ENCODE assay signal across 15 cellular contexts in the genomic region with DNA sequence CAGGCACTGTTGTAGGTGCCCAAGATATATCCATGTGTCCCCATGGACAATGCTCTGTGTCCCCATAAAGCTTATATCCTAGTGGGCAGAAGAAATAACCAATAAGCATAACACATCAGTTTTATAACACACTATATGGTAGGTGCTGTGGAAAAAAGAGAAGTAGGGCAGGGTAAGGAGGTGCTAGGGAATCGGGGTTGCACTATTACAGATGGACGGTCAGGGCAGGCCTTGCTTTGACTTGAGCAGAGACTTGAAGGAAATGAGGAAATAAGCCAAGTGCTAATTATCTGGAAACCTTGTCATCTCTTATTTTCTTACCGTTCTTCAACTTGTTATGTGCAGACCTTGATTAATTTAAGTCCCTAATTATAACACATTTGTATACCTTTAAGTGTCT.
DNase-seq lines count a peak whose midpoint lies in the region; ATAC-seq, FAIRE-seq and TF ChIP-seq lines count a peak whose summit lies in the region.
"Had no signal": no experiment of that assay in that cellular context is flagged by ENCODE, and none has a peak within 500 bp of the region (broad histone marks: within the 10 kb centered on the region; RNA-seq: fewer than 3 reads in every experiment).

No MANE protein-coding gene starts in this region.

- H3K4me1 Mint-ChIP-seq in endothelial cell (ENCODE audit: unreplicated experiment) = peaks cover 55% of the 10 kb centered on the region
- peaks cover 36% of the 10 kb centered on the region for H3K4me1 Mint-ChIP-seq in neural progenitor cell

- peaks cover 26% of the 10 kb centered on the region for H3F3A ChIP-seq in neural progenitor cell (ENCODE audit: low read depth)

- H3K9me3 ChIP-seq in upper lobe of right lung (no peaks in the 10 kb centered on the region), osteoblast (ENCODE audit: low read depth, low read length) (no peaks in the 10 kb centered on the region), neural progenitor cell (ENCODE audit: low read depth) (no peaks in the 10 kb centered on the region)
- H3K9me3 ChIP-seq: BE2C had no signal

- TF ChIP-seq CTCF in D721Med (IDR thresholded peaks at IDR 0.05; ENCODE audit: insufficient read depth, missing control alignments) (no peak), endothelial cell (IDR thresholded peaks at IDR 0.05; ENCODE audit: unreplicated experiment) (no peak), upper lobe of right lung (IDR thresholded peaks at IDR 0.05) (no peak), osteoblast (IDR thresholded peaks at IDR 0.05; ENCODE audit: extremely low read depth, low read depth, low read length) (no peak), neural progenitor cell (IDR thresholded peaks at IDR 0.05) (no peak)

- no peaks in the 10 kb centered on the region for H3K36me3 ChIP-seq in upper lobe of right lung
- no peaks in the 10 kb centered on the region for H3K36me3 ChIP-seq in osteoblast (ENCODE audit: insufficient read depth, low read length)
- H3K36me3 ChIP-seq in neural progenitor cell = no peaks in the 10 kb centered on the region
- H3K36me3 ChIP-seq: BE2C had no signal

- peak overlapping the region; percentile 19 for H3K27ac Mint-ChIP-seq in endothelial cell (ENCODE audit: unreplicated experiment)
- H3K27ac Mint-ChIP-seq in neural progenitor cell = no peak overlapping the region
- H3K27ac Mint-ChIP-seq: CD8-positive, alpha-beta T cell had no signal

- H3K27ac ChIP-seq in upper lobe of right lung (no peak overlapping the region), osteoblast (ENCODE audit: low read depth, low read length) (no peak overlapping the region), neural progenitor cell (no peak overlapping the region)
- H3K27ac ChIP-seq: C4-2B had no signal

- intact Hi-C loops in upper lobe of right lung (cut with DNase I) = no loop called here
- intact Hi-C loops in posterior cingulate gyrus (cut with DNase I) = no loop called here

- H3K4me3 ChIP-seq in upper lobe of right lung = no peak overlapping the region
- no peak overlapping the region for H3K4me3 ChIP-seq in osteoblast (ENCODE audit: insufficient read depth, low read length)
- no peak overlapping the region for H3K4me3 ChIP-seq in neural progenitor cell

- H4K20me1 ChIP-seq in osteoblast (ENCODE audit: insufficient read depth, low read length) = no peaks in the 10 kb centered on the region
- peaks cover 81% of the 10 kb centered on the region for H4K20me1 ChIP-seq in neural progenitor cell (ENCODE audit: low read depth)

- H3K79me2 ChIP-seq in osteoblast (ENCODE audit: insufficient read depth, low read length) (peaks cover 9% of the 10 kb centered on the region), neural progenitor cell (ENCODE audit: low read depth) (peaks cover 98% of the 10 kb centered on the region)

- ATAC-seq in upper lobe of right lung = peak; percentile 53
- ATAC-seq: CD8-positive, alpha-beta T cell had no signal

- H3K9ac ChIP-seq in neural progenitor cell = no peak overlapping the region

- H3K36me3 Mint-ChIP-seq in endothelial cell (ENCODE audit: low read depth, unreplicated experiment) (peaks cover 6% of the 10 kb centered on the region), neural progenitor cell (peaks cover 4% of the 10 kb centered on the region)
- H3K36me3 Mint-ChIP-seq: CD8-positive, alpha-beta T cell had no signal

- H3K27me3 ChIP-seq in upper lobe of right lung (no peaks in the 10 kb centered on the region), osteoblast (ENCODE audit: insufficient read depth, low read length) (no peaks in the 10 kb centered on the region), neural progenitor cell (no peaks in the 10 kb centered on the region)
- H3K27me3 ChIP-seq: BE2C had no signal

- H2AFZ ChIP-seq in osteoblast (ENCODE audit: low read length) (no peak overlapping the region), neural progenitor cell (replicated peaks) (no peak overlapping the region)

- FAIRE-seq in D721Med (lab: Jason Lieb, UNC) = peak; percentile 98
- FAIRE-seq: A204.1 had no signal

- H3K4me1 ChIP-seq in upper lobe of right lung = no peaks in the 10 kb centered on the region
- no peaks in the 10 kb centered on the region for H3K4me1 ChIP-seq in osteoblast (ENCODE audit: insufficient read depth, low read length)
- H3K4me1 ChIP-seq in neural progenitor cell = peaks cover 45% of the 10 kb centered on the region
- H3K4me1 ChIP-seq: BE2C had no signal

- no peak overlapping the region for H3K4me3 Mint-ChIP-seq in endothelial cell (ENCODE audit: unreplicated experiment)
- no peak overlapping the region for H3K4me3 Mint-ChIP-seq in neural progenitor cell
- H3K4me3 Mint-ChIP-seq: CD8-positive, alpha-beta T cell had no signal

- no peak for DNase-seq in D721Med (ENCODE audit: insufficient read length, low spot score)
- peak; percentile 69 for DNase-seq in NOMO-1 treated with DMSO at 0.1 percent for 48 hours (lab: John Stamatoyannopoulos, UW; ENCODE audit: unreplicated experiment)
- DNase-seq in endothelial cell (ENCODE audit: low spot score) = no peak
- no peak for DNase-seq in upper lobe of right lung
- no peak for DNase-seq in osteoblast (ENCODE audit: insufficient read length, low spot score, missing footprints)
- no peak for DNase-seq in posterior cingulate gyrus
- no peak for DNase-seq in neural progenitor cell (ENCODE audit: low spot score)
- DNase-seq: BE2C; CD8-positive, alpha-beta T cell; COR-L47; DMS53; GF-D8; H7 had no signal

- H3K9me3 Mint-ChIP-seq in endothelial cell (ENCODE audit: unreplicated experiment) = no peaks in the 10 kb centered on the region
- H3K9me3 Mint-ChIP-seq in neural progenitor cell = peaks cover 3% of the 10 kb centered on the region
- H3K9me3 Mint-ChIP-seq: CD8-positive, alpha-beta T cell had no signal

- H3K27me3 Mint-ChIP-seq in endothelial cell (ENCODE audit: unreplicated experiment) (peaks cover 4% of the 10 kb centered on the region), neural progenitor cell (ENCODE audit: insufficient read depth, low read depth) (no peaks in the 10 kb centered on the region)

- H3K4me2 ChIP-seq in osteoblast (ENCODE audit: insufficient read depth, low read length) (no peak overlapping the region), neural progenitor cell (no peak overlapping the region)
